In the genomic region with DNA sequence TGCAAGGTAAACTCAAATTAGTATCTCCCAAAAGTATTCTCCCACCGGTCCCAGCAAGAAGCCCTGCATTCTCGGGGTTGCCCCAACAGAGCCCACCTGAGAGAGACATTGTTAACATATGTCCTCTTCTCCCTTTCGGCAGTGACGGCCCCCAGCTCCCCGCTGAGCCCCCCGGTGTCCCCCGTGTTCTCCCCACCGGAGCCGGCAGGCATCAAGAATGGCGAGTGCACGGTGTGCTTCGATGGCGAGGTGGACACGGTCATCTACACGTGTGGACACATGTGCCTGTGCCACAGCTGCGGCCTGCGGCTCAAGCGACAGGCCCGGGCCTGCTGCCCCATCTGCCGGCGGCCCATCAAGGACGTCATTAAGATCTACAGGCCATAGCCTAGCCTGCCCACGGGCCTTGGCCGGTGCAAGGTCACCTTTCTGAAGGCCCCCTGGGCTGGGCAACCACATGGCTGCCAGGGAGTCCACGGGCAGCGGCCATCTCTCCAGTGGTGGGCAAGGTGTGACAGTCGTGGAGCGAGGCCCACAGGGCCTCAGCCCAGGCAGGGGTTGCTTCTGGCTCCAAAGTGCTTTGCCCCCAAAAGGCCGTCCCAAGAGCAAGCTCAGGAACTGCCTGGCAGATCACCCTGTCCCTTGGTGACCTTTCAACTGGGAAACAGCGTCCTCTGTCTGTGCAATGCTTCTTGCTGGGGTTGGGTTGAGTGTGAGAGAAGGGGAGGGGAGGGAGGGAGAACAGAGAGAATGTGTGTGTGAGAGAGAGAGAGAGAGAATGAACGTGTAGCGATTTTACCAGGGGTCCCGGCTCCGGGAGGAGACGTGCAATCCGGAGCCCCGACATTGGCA, we compare ENCODE assay signal across 16 cellular contexts. TPM values are rescaled to one million over a fixed set of nuclear protein-coding genes. Genes with fewer than 3 reads are reported as not detected.
A peak's percentile ranks its signal among the peaks of the same experiment; 100 is the strongest.
DNase-seq lines count a peak whose midpoint lies in the region; ATAC-seq, FAIRE-seq and TF ChIP-seq lines count a peak whose summit lies in the region.
"Had no signal": no experiment of that assay in that cellular context is flagged by ENCODE, and none has a peak within 500 bp of the region (broad histone marks: within the 10 kb centered on the region; RNA-seq: fewer than 3 reads in every experiment).

No MANE protein-coding gene starts in this region.

- H2BK12ac ChIP-seq in H1 (ENCODE audit: low read depth, low read length) (no peak overlapping the region), trophoblast cell (ENCODE audit: low read length) (peak overlapping the region; percentile 66)

- FAIRE-seq in H1 (lab: Jason Lieb, UNC): no peak
- FAIRE-seq in urothelium cell line (lab: Jason Lieb, UNC): peak; percentile 27

- H2BK120ac ChIP-seq in H1 (replicated peaks; ENCODE audit: low read depth, low read length) (no peak overlapping the region), trophoblast cell (ENCODE audit: insufficient read depth, low read length, poor library complexity) (peak overlapping the region; percentile 8)

- H3K79me1 ChIP-seq in H1 (ENCODE audit: low read depth, low read length) (no peaks in the 10 kb centered on the region; the same call in 1 of the 2 replicates), trophoblast cell (ENCODE audit: low read length) (peaks cover 18% of the 10 kb centered on the region)

- no peak overlapping the region for H4K12ac ChIP-seq in trophoblast cell (ENCODE audit: low read depth, low read length)

- POLR2A ChIA-PET in H1 (lab: Charles Lee; ENCODE audit: partially characterized antibody): interaction anchor here (0.6 to 0.7 kb wide), 2 partner anchors 10 to 223 kb away, joined by 3 read pairs; no protein-coding TSS in a partner anchor

- H4K91ac ChIP-seq in H1 (replicated peaks; ENCODE audit: insufficient read length, low read length) (no peak overlapping the region), trophoblast cell (ENCODE audit: low read depth, low read length) (peak overlapping the region; percentile 29)

- H4K5ac ChIP-seq in H1 (ENCODE audit: insufficient read length, low read depth, low read length): no peak overlapping the region

- no peaks in the 10 kb centered on the region for H4K20me1 ChIP-seq in H1 (replicated peaks in 1 of 2; ENCODE audit: control insufficient read depth in 1 of 2, insufficient read depth in 2 of 2, low read length in 2 of 2)
- no peaks in the 10 kb centered on the region for H4K20me1 ChIP-seq in hepatocyte (ENCODE audit: insufficient read depth, poor library complexity, severe bottlenecking)

- CTCF ChIA-PET in H1 (lab: Charles Lee; ENCODE audit: partially characterized antibody): interaction anchor here (0.6 to 10.6 kb wide), 8 partner anchors 10 to 208 kb away, joined by 3 to 113 read pairs (median 4); no protein-coding TSS in a partner anchor

- H3K9ac ChIP-seq in H1 (replicated peaks in 1 of 4; ENCODE audit: extremely low read depth in 1 of 4, low read depth in 3 of 4, low read length in 3 of 4) (no peak overlapping the region), trophoblast cell (ENCODE audit: low read length) (no peak overlapping the region)

- H3K79me2 ChIP-seq in H1 (ENCODE audit: control insufficient read depth in 1 of 2, insufficient read depth in 2 of 2, low read length in 2 of 2): no peaks in the 10 kb centered on the region
- H3K79me2 ChIP-seq in trophoblast cell (ENCODE audit: control insufficient read depth, insufficient read depth, low read length, poor library complexity): no peaks in the 10 kb centered on the region
- H3K79me2 ChIP-seq in hepatocyte: no peaks in the 10 kb centered on the region

- peak overlapping the region in 9 of 12 donors; percentile 7 to 83 (median 52) for H3K27ac ChIP-seq in heart left ventricle
- no peak overlapping the region for H3K27ac ChIP-seq in H1 (ENCODE audit: low read depth, low read length)
- no peak overlapping the region for H3K27ac ChIP-seq in trophoblast cell (ENCODE audit: low read depth, low read length)
- H3K27ac ChIP-seq in hepatocyte: no peak overlapping the region

- H3K4ac ChIP-seq in H1 (replicated peaks; ENCODE audit: insufficient read length, low read depth, low read length): no peak overlapping the region
- H3K4ac ChIP-seq in trophoblast cell (ENCODE audit: low read depth, low read length): no peak overlapping the region

- H3K9me3 ChIP-seq in heart left ventricle (no peaks in the 10 kb centered on the region), H1 (ENCODE audit: insufficient read depth in 2 of 2, low read depth in 1 of 2, low read length in 1 of 2) (no peaks in the 10 kb centered on the region), trophoblast cell (ENCODE audit: insufficient read depth, low read depth, low read length) (peaks cover 11% of the 10 kb centered on the region), hepatocyte (ENCODE audit: low read depth) (no peaks in the 10 kb centered on the region)
- H3K9me3 ChIP-seq: Caco-2, HAP-1 had no signal

- H3K4me1 ChIP-seq in heart left ventricle (peaks cover 2 to 70% (median 53%) of the 10 kb centered on the region in 12 donors), H1 (replicated peaks in 1 of 4; ENCODE audit: control insufficient read depth in 3 of 4, insufficient read depth in 4 of 4, low read length in 3 of 4) (peaks cover 0 to 10% (median 3%) of the 10 kb centered on the region in 4 experiments; a peak in 3 of 7 replicates), trophoblast cell (ENCODE audit: control insufficient read depth in 1 of 2, insufficient read depth in 2 of 2, low read length in 2 of 2) (peaks cover 20 to 25% of the 10 kb centered on the region in 2 experiments), hepatocyte (ENCODE audit: insufficient read depth) (peaks cover 11% of the 10 kb centered on the region)
- H3K4me1 ChIP-seq: HAP-1 had no signal

- TF ChIP-seq POLR2A in heart left ventricle (IDR thresholded peaks at IDR 0.05) (no peak), H1 (IDR thresholded peaks at IDR 0.05; ENCODE audit: control extremely low read depth in 1 of 2, low read depth in 2 of 2, low read length in 2 of 2) (no peak)

- H3K23ac ChIP-seq in H1 (ENCODE audit: insufficient read length) (no peak overlapping the region), trophoblast cell (ENCODE audit: low read length) (no peak overlapping the region)

- H2AFZ ChIP-seq in H1 (ENCODE audit: low read length): no peak overlapping the region
- H2AFZ ChIP-seq in trophoblast cell (ENCODE audit: insufficient read depth, low read length, poor library complexity): no peak overlapping the region
- no peak overlapping the region for H2AFZ ChIP-seq in hepatocyte

- H3K27me3 ChIP-seq in heart left ventricle (no peaks in the 10 kb centered on the region), H1 (replicated peaks in 1 of 4; ENCODE audit: control insufficient read depth in 3 of 4, extremely low read depth in 1 of 4, insufficient read depth in 3 of 4, low read length in 3 of 4) (peaks cover 10 to 37% (median 29%) of the 10 kb centered on the region in 4 experiments), trophoblast cell (ENCODE audit: insufficient read depth, low read length) (peaks cover 21% of the 10 kb centered on the region), hepatocyte (peaks cover 15% of the 10 kb centered on the region)

- TF ChIP-seq RAD21 in H1 (IDR thresholded peaks at IDR 0.05 in 1 of 2, conservative IDR thresholded peaks at IDR 0.05 in 1 of 2; ENCODE audit: low read depth in 2 of 2, low read length in 2 of 2): peak in 1 of 2 experiments; percentile 36; a peak in 1 of 4 replicates

- no peak overlapping the region for H3K4me3 ChIP-seq in heart left ventricle
- H3K4me3 ChIP-seq in H1 (ENCODE audit: extremely low read depth in 1 of 4, insufficient read depth in 2 of 4, low read depth in 3 of 4, low read length in 4 of 4): no peak overlapping the region
- H3K4me3 ChIP-seq in trophoblast cell (ENCODE audit: low read depth, low read length): no peak overlapping the region
- no peak overlapping the region for H3K4me3 ChIP-seq in hepatocyte
- H3K4me3 ChIP-seq: HAP-1 had no signal

- no peak overlapping the region for H3K14ac ChIP-seq in H1 (ENCODE audit: insufficient read length)
- H3K14ac ChIP-seq in trophoblast cell (ENCODE audit: low read length): no peak overlapping the region

- H2BK20ac ChIP-seq in H1 (ENCODE audit: low read length): no peak overlapping the region

- no peak for TF ChIP-seq CTCF in heart left ventricle (IDR thresholded peaks at IDR 0.05)
- peak; percentile 15 to 41 (median 33); a peak in 3 of 4 replicates for TF ChIP-seq CTCF in H1 (IDR thresholded peaks at IDR 0.05; ENCODE audit: control extremely low read depth in 1 of 3, insufficient read depth in 1 of 3, low read depth in 1 of 3, low read length in 3 of 3)
- no peak for TF ChIP-seq CTCF in hepatocyte (IDR thresholded peaks at IDR 0.05; ENCODE audit: poor library complexity)

- H2AK5ac ChIP-seq in H1 (ENCODE audit: low read depth, low read length) (no peak overlapping the region), trophoblast cell (ENCODE audit: low read length) (peak overlapping the region; percentile 49)

- TF ChIP-seq EP300 in H1 (IDR thresholded peaks at IDR 0.05; ENCODE audit: borderline replicate concordance in 1 of 2, low read depth in 2 of 2, low read length in 2 of 2): no peak

- H3K36me3 ChIP-seq in heart left ventricle (peaks cover 0 to 67% (median 47%) of the 10 kb centered on the region in 9 donors), H1 (ENCODE audit: control insufficient read depth in 2 of 4, insufficient read depth in 4 of 4, low read length in 3 of 4) (no peaks in the 10 kb centered on the region), trophoblast cell (ENCODE audit: control insufficient read depth in 1 of 2, insufficient read depth in 2 of 2, low read length in 2 of 2) (no peaks in the 10 kb centered on the region), hepatocyte (replicated peaks; ENCODE audit: insufficient read depth, low read depth) (no peaks in the 10 kb centered on the region)
- H3K36me3 ChIP-seq: HAP-1 had no signal

- no peak for ATAC-seq in heart left ventricle
- no peak for ATAC-seq in left ventricle myocardium superior

- H3K4me2 ChIP-seq in H1 (ENCODE audit: insufficient read depth in 1 of 2, low read depth in 2 of 2, low read length in 2 of 2) (no peak overlapping the region), trophoblast cell (ENCODE audit: low read length) (no peak overlapping the region), hepatocyte (no peak overlapping the region)

- H3K56ac ChIP-seq in H1 (replicated peaks; ENCODE audit: insufficient read length, low read depth, low read length): no peak overlapping the region

- H2BK5ac ChIP-seq in H1 (ENCODE audit: low read depth, low read length) (no peak overlapping the region), trophoblast cell (ENCODE audit: low read depth, low read length, poor library complexity) (no peak overlapping the region)

- H3K9me2 ChIP-seq in hepatocyte (replicated peaks; ENCODE audit: insufficient read depth): no peaks in the 10 kb centered on the region

- no peak overlapping the region for H2BK15ac ChIP-seq in H1 (ENCODE audit: low read length)

- intact Hi-C loops in heart left ventricle (cut with DNase I) (loop anchor here in 1 of 10 donors (5.0 kb wide), 1 partner anchor 39 kb away; no protein-coding TSS in a partner anchor), left ventricle myocardium superior (cut with micrococcal nuclease) (no loop called here)

- 76 to 89% (median 84%) methylated on average over 17 to 37 of the region's 37 CpGs for WGBS in heart left ventricle, 4 donors
- WGBS in H1 (ENCODE audit: extremely low coverage in 1 of 2, insufficient coverage in 1 of 2, insufficient read length in 1 of 2, insufficient replicate concordance in 2 of 2, low coverage in 1 of 2, low lambda C conversion rate in 2 of 2, missing lambda C conversion rate in 1 of 2), 2 experiments: 90% methylated on average over 33 of the region's 37 CpGs; no CpG with 5 or more reads in 1 of the 2 experiments
- WGBS in trophoblast cell (ENCODE audit: extremely low coverage, insufficient coverage, insufficient read length): no CpG with 5 or more reads among the region's 37 CpGs
- 98% methylated on average over 30 of the region's 37 CpGs for WGBS in hepatocyte (ENCODE audit: low lambda C conversion rate, missing lambda C conversion rate)

- H4K8ac ChIP-seq in H1 (ENCODE audit: extremely low read depth, insufficient read depth, low read length) (no peak overlapping the region), trophoblast cell (ENCODE audit: low read depth, low read length) (no peak overlapping the region)

- peaks cover 5% of the 10 kb centered on the region for H3K23me2 ChIP-seq in H1 (ENCODE audit: low read depth, low read length)

- no peak for DNase-seq in heart left ventricle
- no peak for DNase-seq in left ventricle myocardium superior
- DNase-seq in H1 (ENCODE audit: low read depth in 1 of 2, low spot score in 2 of 2): no peak
- no peak for DNase-seq in trophoblast cell
- DNase-seq in urothelium cell line (ENCODE audit: low spot score): no peak
- no peak for DNase-seq in hepatocyte (ENCODE audit: low spot score)
- DNase-seq in NOMO-1 treated with dmso at 0.1 percent for 144 hours (lab: John Stamatoyannopoulos, UW; ENCODE audit: unreplicated experiment): no peak
- DNase-seq in Kasumi-1 (lab: John Stamatoyannopoulos, UW): no peak
- DNase-seq: Caco-2; NCI-H1436; NCI-H2081; NCI-H2227 treated with DMSO at 0.1 percent for 48 hours; NCI-H524 treated with DMSO at 0.1 percent for 48 hours; NK-92 treated with Interleukin-12 subunit alpha and Interleukin-12 subunit beta, amount 100 ng/mL, for 24 hours had no signal

- H3K18ac ChIP-seq in H1 (ENCODE audit: extremely low read depth, low read length): no peak overlapping the region
- no peak overlapping the region for H3K18ac ChIP-seq in trophoblast cell (ENCODE audit: low read length)

RNA-seq across cellular contexts. Expression of a gene that starts 45.7 kb away (rescaled TPM):
- 10 to 100 TPM; 16.1 to 47.1 (median 25.8) TPM for total RNA-seq in heart left ventricle
- 10 to 100 TPM; 11.8 to 37.9 TPM for polyA plus RNA-seq in heart left ventricle
- 32.0 TPM for total RNA-seq in left ventricle myocardium superior
- 5.7 and 6.1 TPM in 2 replicates for total RNA-seq in H1 (2021; fragmentation: NEBNext Ultra II Directional; extraction: Animal tissue kit (Norgen Biotek cat#: 25700))
- polyA plus RNA-seq in H1 (2011; rRNA removed): 3.3 and 5.4 TPM in 2 replicates
- polyA plus RNA-seq in H1 (2011; cell fraction: cytosol; rRNA removed): 4.8 TPM
- polyA plus RNA-seq in H1 (2011; cell fraction: nucleus; rRNA removed): 15.7 TPM
- 4.5 to 5.3 TPM (median 4.5 TPM) in 4 replicates for polyA plus RNA-seq in H1 (2012, experiment 1 of 2)
- 4.2 TPM for polyA plus RNA-seq in H1 (2012, experiment 2 of 2)
- 2.9 TPM for polyA plus RNA-seq in H1 (2013, experiment 1 of 2)
- polyA plus RNA-seq in H1 (2013, experiment 2 of 2): 2.8 TPM
- polyA minus RNA-seq in H1 (2011; rRNA and poly(A)+ RNA removed): 3.9 and 4.0 TPM in 2 replicates
- polyA minus RNA-seq in H1 (2011; cell fraction: cytosol; rRNA and poly(A)+ RNA removed): 5.5 TPM
- 4.4 TPM for polyA minus RNA-seq in H1 (2011; cell fraction: nucleus; rRNA and poly(A)+ RNA removed)
- polyA plus RNA-seq in trophoblast cell (2013): 0.37 and 0.45 TPM in 2 replicates
- total RNA-seq in hepatocyte: 3.9 and 5.8 TPM in 2 replicates
- polyA plus RNA-seq in hepatocyte: 0.65 and 1.00 TPM in 2 replicates
- polyA plus RNA-seq: CD14-positive monocyte had no signal

Comparison
In these comparisons a context has a peak if more than half of its experiments do, and no peak if none do; other contexts are left out.
1. H3K27ac ChIP-seq: peak in heart left ventricle (9 of 12); none in H1 (single experiment), trophoblast cell (single experiment) and hepatocyte (single experiment).
2. CTCF ChIP-seq: peak in H1 (3 of 3); none in heart left ventricle (0 of 12) and hepatocyte (single experiment).